Comparison of ENCODE assay signal across 9 cellular contexts in the genomic region with DNA sequence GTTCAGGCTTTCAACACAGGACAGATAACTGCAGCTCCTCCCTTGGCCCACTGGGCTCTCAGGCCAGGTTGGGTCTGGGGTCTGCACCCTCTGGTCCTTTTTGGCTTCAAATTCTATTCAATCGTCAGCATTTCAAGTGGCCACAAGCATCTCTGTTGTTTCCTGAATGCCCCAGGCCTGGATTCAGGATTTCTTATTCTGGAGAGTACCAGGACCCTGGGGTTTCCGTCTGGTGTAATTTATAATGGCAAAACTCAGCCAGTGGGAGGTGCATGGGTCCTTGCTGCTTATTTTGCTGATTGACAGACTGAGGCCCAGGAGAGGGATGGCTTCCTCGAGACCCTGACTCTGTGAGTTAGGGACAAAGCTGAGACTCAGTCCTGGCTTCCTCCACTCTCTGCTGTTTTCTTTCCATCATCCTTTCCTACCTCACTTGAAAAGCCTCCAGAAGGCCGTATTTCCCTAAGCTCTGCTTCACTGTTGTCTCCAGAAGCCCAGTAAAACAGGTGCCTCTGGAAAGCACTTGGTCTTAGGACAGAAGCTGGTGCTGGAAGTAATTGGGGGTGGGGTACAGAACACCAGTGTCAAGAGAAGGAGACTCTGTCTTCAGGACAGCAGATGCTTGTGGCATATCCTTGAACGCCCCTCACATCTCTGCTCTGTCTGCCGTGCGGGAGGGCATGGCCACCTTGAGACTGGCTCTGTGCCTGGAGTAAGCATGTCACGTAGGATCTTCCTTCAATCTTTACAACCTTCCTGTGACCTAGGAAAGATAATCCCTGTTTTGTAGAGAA. TPM values are rescaled to one million over a fixed set of nuclear protein-coding genes. Genes with fewer than 3 reads are reported as not detected.
DNase-seq lines count a peak whose midpoint lies in the region; ATAC-seq, FAIRE-seq and TF ChIP-seq lines count a peak whose summit lies in the region.
"Had no signal": no experiment of that assay in that cellular context is flagged by ENCODE, and none has a peak within 500 bp of the region (broad histone marks: within the 10 kb centered on the region; RNA-seq: fewer than 3 reads in every experiment).

No MANE protein-coding gene starts in this region.

- CTCF ChIA-PET in endothelial cell of umbilical vein (lab: Charles Lee), result interaction anchor here (1.3 to 21.9 kb wide), 7 partner anchors 8 to 38 kb away, joined by 6 to 1118 read pairs (median 7); a partner anchor contains a TSS

- intact Hi-C loops in endothelial cell of umbilical vein (cut with micrococcal nuclease), result no loop called here

- ATAC-seq in SK-N-SH treated with all-trans-retinoic acid at 6 μM for 48 hours (peak; percentile 57), HG03135 (IDR thresholded peaks at IDR 0.05; ENCODE audit: unreplicated experiment) (no peak), HG03108 (IDR thresholded peaks at IDR 0.05; ENCODE audit: unreplicated experiment) (no peak), GM19023 (IDR thresholded peaks at IDR 0.05; ENCODE audit: unreplicated experiment) (no peak)

- FAIRE-seq in endothelial cell of umbilical vein (lab: Jason Lieb, UNC), result peak; percentile 50

- peak overlapping the region; percentile 84 for H3K27ac ChIP-seq in BLaER1
- H3K27ac ChIP-seq in endothelial cell of umbilical vein (ENCODE audit: insufficient read depth, low read depth, low read length), result peak overlapping the region; percentile 76
- H3K27ac ChIP-seq in neutrophil, result peak overlapping the region; percentile 96

- POLR2A ChIA-PET in endothelial cell of umbilical vein (lab: Charles Lee), result interaction anchor here (0.7 to 2.7 kb wide), 4 partner anchors 9 to 38 kb away, joined by 3 to 8 read pairs (median 5); no protein-coding TSS in a partner anchor

- BruUV-seq in endothelial cell of umbilical vein (replicated peaks; lab: Mats Ljungman, UMichigan), result no TSS peak

- H3K36me3 ChIP-seq in BLaER1 (peaks cover 49% of the 10 kb centered on the region), endothelial cell of umbilical vein (ENCODE audit: control insufficient read depth in 2 of 2, extremely low read depth in 1 of 2, insufficient read depth in 2 of 2, low read length in 2 of 2) (peaks cover 0 to 3% of the 10 kb centered on the region in 2 experiments), neutrophil (no peaks in the 10 kb centered on the region)

- H3K9me3 ChIP-seq in BLaER1, result peaks cover 17% of the 10 kb centered on the region
- no peaks in the 10 kb centered on the region for H3K9me3 ChIP-seq in endothelial cell of umbilical vein (replicated peaks; ENCODE audit: control insufficient read depth, insufficient read depth, low read length)
- H3K9me3 ChIP-seq in neutrophil, result no peaks in the 10 kb centered on the region

- peaks cover 98% of the 10 kb centered on the region for H3K79me2 ChIP-seq in endothelial cell of umbilical vein (ENCODE audit: control insufficient read depth, insufficient read depth, low read length)

- H3K9ac ChIP-seq in BLaER1 (peak overlapping the region; percentile 73), endothelial cell of umbilical vein (replicated peaks; ENCODE audit: extremely low read depth, insufficient read depth, low read length) (peak overlapping the region; percentile 55)

- dilution Hi-C loops in endothelial cell of umbilical vein (cut with MboI; ENCODE audit: extremely low pct_ligation_motif_present, low sequenced_read_pairs), result no loop called here

- DNase-seq in endothelial cell of umbilical vein (ENCODE audit: low read depth, low spot score) (peak; percentile 38), GF-D8 (lab: John Stamatoyannopoulos, UW) (no peak)
- DNase-seq: NCI-H1436 had no signal

- H3K4me3 ChIP-seq in BLaER1, result no peak overlapping the region
- no peak overlapping the region for H3K4me3 ChIP-seq in endothelial cell of umbilical vein (replicated peaks in 1 of 3; ENCODE audit: insufficient read depth in 1 of 3, low read depth in 1 of 3, low read length in 3 of 3)
- peak overlapping the region; percentile 50 to 54 for H3K4me3 ChIP-seq in neutrophil (ENCODE audit: low read depth in 1 of 2, low read length in 1 of 2)

- H3K4me2 ChIP-seq in BLaER1, result peak overlapping the region; percentile 90
- H3K4me2 ChIP-seq in endothelial cell of umbilical vein (ENCODE audit: insufficient read depth, low read length), result peak overlapping the region; percentile 36

- TF ChIP-seq CTCF in endothelial cell of umbilical vein (IDR thresholded peaks at IDR 0.05; ENCODE audit: extremely low read depth in 1 of 2, insufficient read depth in 1 of 2, low read depth in 1 of 2, low read length in 2 of 2) (no peak), neutrophil (IDR thresholded peaks at IDR 0.05) (no peak)

- H3K9me1 ChIP-seq in endothelial cell of umbilical vein (replicated peaks; ENCODE audit: control insufficient read depth, extremely low read depth, insufficient read depth, low read length), result no peaks in the 10 kb centered on the region

- H2AFZ ChIP-seq in endothelial cell of umbilical vein (ENCODE audit: low read depth, low read length), result no peak overlapping the region

- H3K4me1 ChIP-seq in BLaER1 (peaks cover 89% of the 10 kb centered on the region), endothelial cell of umbilical vein (ENCODE audit: control insufficient read depth, extremely low read depth, insufficient read depth, low read length) (peaks cover 96% of the 10 kb centered on the region), neutrophil (ENCODE audit: control insufficient read depth in 1 of 2, insufficient read depth in 1 of 2, low read depth in 1 of 2, low read length in 1 of 2) (peaks cover 99 to 100% of the 10 kb centered on the region in 2 experiments)

- H4K20me1 ChIP-seq in BLaER1, result peaks cover 89% of the 10 kb centered on the region
- no peaks in the 10 kb centered on the region for H4K20me1 ChIP-seq in endothelial cell of umbilical vein (replicated peaks; ENCODE audit: control insufficient read depth, extremely low read depth, insufficient read depth, low read length)

- H3K27me3 ChIP-seq in BLaER1 (no peaks in the 10 kb centered on the region), endothelial cell of umbilical vein (ENCODE audit: control insufficient read depth in 2 of 2, insufficient read depth in 2 of 2, low read length in 2 of 2) (no peaks in the 10 kb centered on the region), neutrophil (no peaks in the 10 kb centered on the region)

- no peak for TF ChIP-seq POLR2A in endothelial cell of umbilical vein (IDR thresholded peaks at IDR 0.05; ENCODE audit: low read depth, low read length)

TF ChIP-seq in SK-N-SH treated with all-trans-retinoic acid at 6 μM for 48 hours, 23 proteins besides CTCF, POLR2A, EP300 and RAD21 (continues in another document):
- TF ChIP-seq, protein P1, sequence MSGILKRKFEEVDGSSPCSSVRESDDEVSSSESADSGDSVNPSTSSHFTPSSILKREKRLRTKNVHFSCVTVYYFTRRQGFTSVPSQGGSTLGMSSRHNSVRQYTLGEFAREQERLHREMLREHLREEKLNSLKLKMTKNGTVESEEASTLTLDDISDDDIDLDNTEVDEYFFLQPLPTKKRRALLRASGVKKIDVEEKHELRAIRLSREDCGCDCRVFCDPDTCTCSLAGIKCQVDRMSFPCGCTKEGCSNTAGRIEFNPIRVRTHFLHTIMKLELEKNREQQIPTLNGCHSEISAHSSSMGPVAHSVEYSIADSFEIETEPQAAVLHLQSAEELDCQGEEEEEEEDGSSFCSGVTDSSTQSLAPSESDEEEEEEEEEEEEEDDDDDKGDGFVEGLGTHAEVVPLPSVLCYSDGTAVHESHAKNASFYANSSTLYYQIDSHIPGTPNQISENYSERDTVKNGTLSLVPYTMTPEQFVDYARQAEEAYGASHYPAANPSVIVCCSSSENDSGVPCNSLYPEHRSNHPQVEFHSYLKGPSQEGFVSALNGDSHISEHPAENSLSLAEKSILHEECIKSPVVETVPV (CRISPR knock-in tag; IDR thresholded peaks at IDR 0.05), result no peak
- TF ChIP-seq ZNF70 (CRISPR knock-in tag; IDR thresholded peaks at IDR 0.05) (no peak), TCF4 (CRISPR knock-in tag; IDR thresholded peaks at IDR 0.05; ENCODE audit: borderline replicate concordance) (no peak)

TF ChIP-seq in endothelial cell of umbilical vein, 7 proteins besides CTCF, POLR2A, EP300 and RAD21:
- TF ChIP-seq FOS (IDR thresholded peaks at IDR 0.05; ENCODE audit: borderline replicate concordance, insufficient read depth, low read length) (no peak), JUN (IDR thresholded peaks at IDR 0.05; ENCODE audit: borderline replicate concordance, insufficient read depth, insufficient read length, low read depth) (no peak), EZH2 (IDR thresholded peaks at IDR 0.05; ENCODE audit: borderline replicate concordance, low read depth, low read length, severe bottlenecking) (no peak), GATA2 (IDR thresholded peaks at IDR 0.05; ENCODE audit: insufficient read depth, insufficient read length, low read depth, low read length) (no peak), POLR2AphosphoS5 (IDR thresholded peaks at IDR 0.05; ENCODE audit: insufficient read depth, low read depth, low read length) (no peak)
- TF ChIP-seq, protein P2, sequence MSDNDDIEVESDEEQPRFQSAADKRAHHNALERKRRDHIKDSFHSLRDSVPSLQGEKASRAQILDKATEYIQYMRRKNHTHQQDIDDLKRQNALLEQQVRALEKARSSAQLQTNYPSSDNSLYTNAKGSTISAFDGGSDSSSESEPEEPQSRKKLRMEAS (IDR thresholded peaks at IDR 0.05; ENCODE audit: insufficient read depth, insufficient read length), result no peak

RNA-seq across cellular contexts. Expression of a gene that starts 39.5 kb away (rescaled TPM):
- total RNA-seq in endothelial cell of umbilical vein, result not detected in 2 replicates
- not detected in 2 replicates for polyA plus RNA-seq in endothelial cell of umbilical vein
- not detected in 2 replicates for polyA plus RNA-seq in endothelial cell of umbilical vein (2011; cell fraction: cytosol; rRNA removed)
- polyA plus RNA-seq in endothelial cell of umbilical vein (2011; cell fraction: nucleus; rRNA removed), result 0.04 and 0.08 TPM in 2 replicates
- not detected in 2 replicates for polyA plus RNA-seq in endothelial cell of umbilical vein (2012)
- polyA minus RNA-seq in endothelial cell of umbilical vein, result 0.07 TPM in 1 of 2 replicates, not detected in the other
- not detected for polyA minus RNA-seq in endothelial cell of umbilical vein (2011; cell fraction: cytosol; rRNA and poly(A)+ RNA removed)
- polyA minus RNA-seq in endothelial cell of umbilical vein (2011; cell fraction: nucleus; rRNA and poly(A)+ RNA removed), result 0.14 TPM in 2 replicates

RNA-seq across cellular contexts. Expression of a gene that starts 44.1 kb away (rescaled TPM):
- total RNA-seq in endothelial cell of umbilical vein, result 237 and 242 TPM in 2 replicates
- 210 and 211 TPM in 2 replicates for polyA plus RNA-seq in endothelial cell of umbilical vein
- 175 and 189 TPM in 2 replicates for polyA plus RNA-seq in endothelial cell of umbilical vein (2011; cell fraction: cytosol; rRNA removed)
- 188 and 193 TPM in 2 replicates for polyA plus RNA-seq in endothelial cell of umbilical vein (2011; cell fraction: nucleus; rRNA removed)
- polyA plus RNA-seq in endothelial cell of umbilical vein (2012), result 199 and 207 TPM in 2 replicates
- 175 and 203 TPM in 2 replicates for polyA minus RNA-seq in endothelial cell of umbilical vein
- 8.0 TPM for polyA minus RNA-seq in endothelial cell of umbilical vein (2011; cell fraction: cytosol; rRNA and poly(A)+ RNA removed)
- 82.2 and 84.2 TPM in 2 replicates for polyA minus RNA-seq in endothelial cell of umbilical vein (2011; cell fraction: nucleus; rRNA and poly(A)+ RNA removed)

Comparison
In these comparisons a context has a peak if more than half of its experiments do, and no peak if none do; other contexts are left out.
1. H3K4me3 ChIP-seq: peak in neutrophil (2 of 2); none in BLaER1 (single experiment) and endothelial cell of umbilical vein (0 of 3).
2. Peak in every context shown above with its lines, with median percentiles within 50 percentile points of each other: H3K27ac ChIP-seq.